Comparison of ENCODE assay signal across 17 cellular contexts in genomic region chrX:117325706-117326105, GRCh38.
A peak's percentile ranks its signal among the peaks of the same experiment; 100 is the strongest.
DNase-seq lines count a peak whose midpoint lies in the region; ATAC-seq and TF ChIP-seq lines count a peak whose summit lies in the region.
"Had no signal": no experiment of that assay in that cellular context is flagged by ENCODE, and none has a peak within 500 bp of the region (broad histone marks: within the 10 kb centered on the region; RNA-seq: fewer than 3 reads in every experiment).

No MANE protein-coding gene starts in this region.

- H3K4me3 ChIP-seq in heart right ventricle = no peak overlapping the region
- H3K4me3 ChIP-seq: A549; BLaER1 treated with 17β-estradiol and CSF1 and Interleukin-3, amounts not matched to agents 10 nM and 100 nM had no signal

- H3K36me3 Mint-ChIP-seq in neural crest cell (ENCODE audit: low read depth) = peaks cover 4% of the 10 kb centered on the region
- H3K36me3 Mint-ChIP-seq: CD8-positive, alpha-beta T cell had no signal

- no peaks in the 10 kb centered on the region for H3K27me3 ChIP-seq in heart right ventricle
- H3K27me3 ChIP-seq: BLaER1 treated with 17β-estradiol and CSF1 and Interleukin-3, amounts not matched to agents 10 nM and 100 nM had no signal

- 65 to 78% methylated on average over 3 of the region's 3 CpGs for WGBS in heart right ventricle, 2 donors

- TF ChIP-seq CTCF in heart right ventricle (IDR thresholded peaks at IDR 0.05) (no peak), neural crest cell (conservative IDR thresholded peaks at IDR 0.05) (no peak)

- intact Hi-C loops in cardiac septum (cut with DNase I) = no loop called here
- intact Hi-C loops in heart right ventricle (cut with DNase I) = no loop called here

- peak overlapping the region; percentile 68 for H3K27ac Mint-ChIP-seq in neural crest cell (ENCODE audit: unreplicated experiment)
- H3K27ac Mint-ChIP-seq: B cell; CD4-positive, alpha-beta T cell; CD8-positive, alpha-beta T cell had no signal

- H3K9me3 Mint-ChIP-seq in neural crest cell = peaks cover 14% of the 10 kb centered on the region
- H3K9me3 Mint-ChIP-seq: CD8-positive, alpha-beta T cell had no signal

- no peaks in the 10 kb centered on the region for H3K27me3 Mint-ChIP-seq in neural crest cell (ENCODE audit: low read depth)
- H3K27me3 Mint-ChIP-seq: B cell; CD4-positive, alpha-beta T cell had no signal

- H3K4me1 ChIP-seq in heart right ventricle = no peaks in the 10 kb centered on the region
- H3K4me1 ChIP-seq: A549; BLaER1 treated with 17β-estradiol and CSF1 and Interleukin-3, amounts not matched to agents 10 nM and 100 nM; Caco-2 had no signal

- ATAC-seq in heart right ventricle = no peak
- no peak for ATAC-seq in HG03571 (IDR thresholded peaks at IDR 0.05; ENCODE audit: unreplicated experiment)
- ATAC-seq: A549; CD8-positive, alpha-beta T cell had no signal

- DNase-seq in cardiac septum (ENCODE audit: low spot score) (peak; percentile 59), heart right ventricle (no peak), neural crest cell (ENCODE audit: low read depth, low spot score) (no peak), NCI-H526 (lab: John Stamatoyannopoulos, UW) (no peak)
- DNase-seq: AML-193; Caco-2; Calu3; CD4-positive, alpha-beta T cell; CD8-positive, alpha-beta T cell; DMS79 treated with DMSO at 0.1 percent for 48 hours; GF-D8 had no signal

- H3K27ac ChIP-seq in heart right ventricle = no peak overlapping the region
- H3K27ac ChIP-seq: 22Rv1; A549; BLaER1 treated with 17β-estradiol and CSF1 and Interleukin-3, amounts not matched to agents 10 nM and 100 nM; C4-2B had no signal

- peaks cover 27% of the 10 kb centered on the region for H3K4me1 Mint-ChIP-seq in neural crest cell
- H3K4me1 Mint-ChIP-seq: B cell had no signal

- H3K4me3 Mint-ChIP-seq in neural crest cell = no peak overlapping the region
- H3K4me3 Mint-ChIP-seq: B cell; CD4-positive, alpha-beta T cell; CD8-positive, alpha-beta T cell had no signal

- peaks cover 0 to 34% (median 0%) of the 10 kb centered on the region in 11 donors for H3K9me3 ChIP-seq in heart right ventricle
- H3K9me3 ChIP-seq: A549, Caco-2 had no signal

- no peaks in the 10 kb centered on the region for H3K36me3 ChIP-seq in heart right ventricle
- H3K36me3 ChIP-seq: BLaER1 treated with 17β-estradiol and CSF1 and Interleukin-3, amounts not matched to agents 10 nM and 100 nM had no signal
